In the genomic region with DNA sequence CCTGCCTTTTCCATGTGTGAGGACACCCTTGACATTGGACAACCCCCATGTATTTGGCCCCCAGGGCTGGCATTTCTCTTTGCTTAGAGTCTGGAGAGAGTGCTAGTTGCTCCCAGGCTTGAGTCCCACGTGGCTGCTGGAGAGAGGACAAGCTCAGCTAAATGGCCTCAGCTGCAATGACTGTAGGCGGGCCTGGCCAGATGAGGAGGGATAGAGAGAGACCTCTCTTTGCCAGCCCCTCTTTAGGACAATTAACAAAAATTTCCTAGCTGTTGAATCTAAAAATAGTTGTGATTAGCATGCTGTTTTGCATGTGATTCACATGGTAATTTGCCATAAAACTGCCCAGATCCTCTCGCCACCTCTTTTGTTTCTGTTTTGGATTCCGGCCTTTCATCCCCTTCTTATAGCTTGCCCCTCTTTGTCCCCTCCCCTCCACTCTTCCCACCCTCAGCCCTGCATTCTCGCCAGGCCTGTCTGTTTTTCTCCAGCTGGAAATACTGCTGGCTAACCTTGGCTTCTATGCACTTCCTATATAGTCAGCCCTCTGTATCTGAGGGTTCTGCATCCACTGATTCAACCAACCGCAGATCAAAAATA, we compare ENCODE assay signal across 18 cellular contexts.
"Had no signal": no experiment of that assay in that cellular context is flagged by ENCODE, and none has a peak within 500 bp of the region (broad histone marks: within the 10 kb centered on the region; RNA-seq: fewer than 3 reads in every experiment).

No MANE protein-coding gene starts in this region.

- H3K27me3 Mint-ChIP-seq: activated CD4-positive, alpha-beta T cell treated with anti-CD3 and anti-CD28 coated beads, Interleukin-2, amount 10 ng/mL, durations not matched to agents 7 days and 5 days had no signal

- H3K4me3 Mint-ChIP-seq: activated CD4-positive, alpha-beta T cell treated with anti-CD3 and anti-CD28 coated beads, Interleukin-2, amount 10 ng/mL, durations not matched to agents 7 days and 5 days; activated CD8-positive, alpha-beta T cell treated with anti-CD3 and anti-CD28 coated beads, Interleukin-2, amount 10 ng/mL, durations not matched to agents 7 days and 5 days; activated T-cell treated with anti-CD3 and anti-CD28 coated beads, Interleukin-2, amount 50 U/mL, for 24 hours; nephron progenitor cell had no signal

- ATAC-seq: activated CD4-positive, CD25-positive, alpha-beta regulatory T cell treated with anti-CD3 and anti-CD28 coated beads, Interleukin-2, amount 50 U/mL, for 24 hours; activated CD8-positive, alpha-beta T cell treated with anti-CD3 and anti-CD28 coated beads, Interleukin-2, amount 10 ng/mL, durations not matched to agents 7 days and 5 days; left lobe of liver had no signal

- H3K27ac Mint-ChIP-seq: activated CD4-positive, alpha-beta T cell treated with anti-CD3 and anti-CD28 coated beads, Interleukin-2, amount 10 ng/mL, durations not matched to agents 7 days and 5 days; activated CD8-positive, alpha-beta T cell treated with anti-CD3 and anti-CD28 coated beads, Interleukin-2, amount 10 ng/mL, durations not matched to agents 7 days and 5 days; activated T-cell treated with anti-CD3 and anti-CD28 coated beads, Interleukin-2, amount 50 U/mL, for 24 hours; activated T-helper 2 cell treated with anti-CD3 and anti-CD28 coated beads, Interferon-gamma antibody, Interleukin-2, Interleukin-4, amounts not matched to agents 10 μg/mL and 5 μg/mL and 100 μg/mL, durations not matched to agents 14 hours and 24 hours and 36 hours; nephron progenitor cell had no signal

- H3K36me3 ChIP-seq: breast epithelium, esophagus muscularis mucosa, tibial artery had no signal

- H3K4me3 ChIP-seq: breast epithelium, esophagus muscularis mucosa, tibial artery had no signal

- H3K27me3 ChIP-seq: tibial artery had no signal

- H3K4me1 ChIP-seq: breast epithelium, esophagus muscularis mucosa, tibial artery had no signal

- H3K9me3 Mint-ChIP-seq: activated CD4-positive, alpha-beta T cell treated with anti-CD3 and anti-CD28 coated beads, Interleukin-2, amount 10 ng/mL, durations not matched to agents 7 days and 5 days; activated T-cell treated with anti-CD3 and anti-CD28 coated beads, Interleukin-2, amount 50 U/mL, for 24 hours; activated T-helper 2 cell treated with anti-CD3 and anti-CD28 coated beads, Interferon-gamma antibody, Interleukin-2, Interleukin-4, amounts not matched to agents 10 μg/mL and 5 μg/mL and 100 μg/mL, durations not matched to agents 14 hours and 24 hours and 36 hours had no signal

- H3K9me3 ChIP-seq: breast epithelium, esophagus muscularis mucosa, tibial artery had no signal

- H3K4me1 Mint-ChIP-seq: activated CD4-positive, alpha-beta T cell treated with anti-CD3 and anti-CD28 coated beads, Interleukin-2, amount 10 ng/mL, durations not matched to agents 7 days and 5 days had no signal

- H3K27ac ChIP-seq: breast epithelium, esophagus muscularis mucosa, tibial artery had no signal

- DNase-seq: activated CD4-positive, alpha-beta T cell treated with anti-CD3 and anti-CD28 coated beads, Interleukin-2, amount 10 ng/mL, durations not matched to agents 7 days and 5 days; activated CD8-positive, alpha-beta T cell treated with anti-CD3 and anti-CD28 coated beads, Interleukin-2, amount 10 ng/mL, durations not matched to agents 7 days and 5 days; activated naive CD4-positive, alpha-beta T cell treated with Interleukin-2 at 50 U/mL for 16 hours; activated T-cell treated with anti-CD3 and anti-CD28 coated beads, Interleukin-2, amount 50 U/mL, for 24 hours; effector CD8-positive, alpha-beta T cell; kidney; nephron progenitor cell; occipital lobe; retina; stimulated activated CD4-positive, alpha-beta T cell treated with anti-CD3 and anti-CD28 coated beads, Interleukin-12 subunit alpha, Interleukin-12 subunit beta, amount 100 ng/mL, for 4 hours; stimulated activated CD4-positive, alpha-beta T cell treated with anti-CD3 and anti-CD28 coated beads, Interleukin-1b, Interleukin-23, amount 100 ng/mL, for 48 hours; stimulated activated naive CD4-positive, alpha-beta T cell treated with Interleukin-2 at 50 U/mL for 16 hours; tibial artery had no signal
